ENCODE assay signal across 1 cellular context in the genomic region with DNA sequence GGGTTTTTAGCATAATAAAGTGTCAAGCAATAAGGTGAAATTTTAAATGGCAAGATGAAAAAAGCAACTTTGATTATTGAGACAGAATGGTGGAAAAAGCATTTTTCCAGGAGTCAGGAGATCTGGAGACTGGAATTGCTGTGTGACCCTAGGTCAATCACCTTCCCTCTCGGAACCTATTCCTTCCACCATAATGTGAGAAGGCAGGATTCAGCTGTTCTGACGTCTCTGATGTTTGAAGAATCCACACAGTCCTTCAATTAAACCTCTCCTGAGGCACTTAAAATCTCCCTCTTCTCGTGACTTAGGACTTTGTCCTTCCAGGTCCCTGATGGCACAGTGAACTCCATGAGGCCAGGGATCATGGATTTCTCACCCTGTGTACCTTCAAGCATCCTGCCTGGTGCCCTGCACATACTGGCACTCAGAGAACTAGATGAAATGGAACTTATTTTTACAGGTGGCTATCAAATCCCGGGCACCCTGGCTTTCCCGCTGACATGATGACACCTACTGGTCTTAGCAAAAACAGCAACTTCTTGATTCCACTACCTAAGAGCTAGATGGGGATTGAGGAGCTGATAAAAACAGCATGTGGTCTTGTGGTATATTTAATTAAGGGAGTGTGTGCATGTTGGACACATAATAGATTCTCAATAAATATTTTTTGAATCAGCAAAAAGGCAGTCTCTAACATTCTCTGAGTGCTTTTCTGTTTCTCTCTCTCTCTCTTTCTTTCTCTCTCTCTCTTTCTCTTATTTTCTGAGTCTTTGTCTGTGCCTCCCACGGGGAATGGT.
TF ChIP-seq lines count a peak whose summit lies in the region.

No MANE protein-coding gene starts in this region.

TF ChIP-seq in H1, 55 proteins besides CTCF, POLR2A, EP300 and RAD21:
- TF ChIP-seq SP1 (IDR thresholded peaks at IDR 0.05; ENCODE audit: low read depth, low read length) (no peak), SP4 (IDR thresholded peaks at IDR 0.05; ENCODE audit: low read length) (no peak), SIX5 (IDR thresholded peaks at IDR 0.05; ENCODE audit: low read depth, low read length) (no peak), CREB1 (IDR thresholded peaks at IDR 0.05) (no peak), HDAC6 (IDR thresholded peaks at IDR 0.05; ENCODE audit: low read depth, low read length) (no peak), POLR2AphosphoS5 (IDR thresholded peaks at IDR 0.05; ENCODE audit: low read depth, low read length) (no peak), SUZ12 (IDR thresholded peaks at IDR 0.05; ENCODE audit: low read length) (no peak), ZNF274 (IDR thresholded peaks at IDR 0.05; ENCODE audit: borderline replicate concordance, extremely low read depth, low read length) (no peak), SP2 (IDR thresholded peaks at IDR 0.05; ENCODE audit: low read length) (no peak), KDM1A (IDR thresholded peaks at IDR 0.05; ENCODE audit: borderline replicate concordance, low read length) (no peak), ASH2L (IDR thresholded peaks at IDR 0.05; ENCODE audit: low read length) (no peak), CBX5 (IDR thresholded peaks at IDR 0.05; ENCODE audit: low read depth, low read length) (no peak), EGR1 (IDR thresholded peaks at IDR 0.05; ENCODE audit: borderline replicate concordance, low read depth, low read length) (no peak), HDAC2 (IDR thresholded peaks at IDR 0.05; ENCODE audit: borderline replicate concordance in 1 of 2, low read depth in 2 of 2, low read length in 2 of 2) (no peak), BRCA1 (IDR thresholded peaks at IDR 0.05; ENCODE audit: low read depth, low read length) (no peak), TBP (IDR thresholded peaks at IDR 0.05; ENCODE audit: low read depth, low read length) (no peak)
- TF ChIP-seq, protein P1, sequence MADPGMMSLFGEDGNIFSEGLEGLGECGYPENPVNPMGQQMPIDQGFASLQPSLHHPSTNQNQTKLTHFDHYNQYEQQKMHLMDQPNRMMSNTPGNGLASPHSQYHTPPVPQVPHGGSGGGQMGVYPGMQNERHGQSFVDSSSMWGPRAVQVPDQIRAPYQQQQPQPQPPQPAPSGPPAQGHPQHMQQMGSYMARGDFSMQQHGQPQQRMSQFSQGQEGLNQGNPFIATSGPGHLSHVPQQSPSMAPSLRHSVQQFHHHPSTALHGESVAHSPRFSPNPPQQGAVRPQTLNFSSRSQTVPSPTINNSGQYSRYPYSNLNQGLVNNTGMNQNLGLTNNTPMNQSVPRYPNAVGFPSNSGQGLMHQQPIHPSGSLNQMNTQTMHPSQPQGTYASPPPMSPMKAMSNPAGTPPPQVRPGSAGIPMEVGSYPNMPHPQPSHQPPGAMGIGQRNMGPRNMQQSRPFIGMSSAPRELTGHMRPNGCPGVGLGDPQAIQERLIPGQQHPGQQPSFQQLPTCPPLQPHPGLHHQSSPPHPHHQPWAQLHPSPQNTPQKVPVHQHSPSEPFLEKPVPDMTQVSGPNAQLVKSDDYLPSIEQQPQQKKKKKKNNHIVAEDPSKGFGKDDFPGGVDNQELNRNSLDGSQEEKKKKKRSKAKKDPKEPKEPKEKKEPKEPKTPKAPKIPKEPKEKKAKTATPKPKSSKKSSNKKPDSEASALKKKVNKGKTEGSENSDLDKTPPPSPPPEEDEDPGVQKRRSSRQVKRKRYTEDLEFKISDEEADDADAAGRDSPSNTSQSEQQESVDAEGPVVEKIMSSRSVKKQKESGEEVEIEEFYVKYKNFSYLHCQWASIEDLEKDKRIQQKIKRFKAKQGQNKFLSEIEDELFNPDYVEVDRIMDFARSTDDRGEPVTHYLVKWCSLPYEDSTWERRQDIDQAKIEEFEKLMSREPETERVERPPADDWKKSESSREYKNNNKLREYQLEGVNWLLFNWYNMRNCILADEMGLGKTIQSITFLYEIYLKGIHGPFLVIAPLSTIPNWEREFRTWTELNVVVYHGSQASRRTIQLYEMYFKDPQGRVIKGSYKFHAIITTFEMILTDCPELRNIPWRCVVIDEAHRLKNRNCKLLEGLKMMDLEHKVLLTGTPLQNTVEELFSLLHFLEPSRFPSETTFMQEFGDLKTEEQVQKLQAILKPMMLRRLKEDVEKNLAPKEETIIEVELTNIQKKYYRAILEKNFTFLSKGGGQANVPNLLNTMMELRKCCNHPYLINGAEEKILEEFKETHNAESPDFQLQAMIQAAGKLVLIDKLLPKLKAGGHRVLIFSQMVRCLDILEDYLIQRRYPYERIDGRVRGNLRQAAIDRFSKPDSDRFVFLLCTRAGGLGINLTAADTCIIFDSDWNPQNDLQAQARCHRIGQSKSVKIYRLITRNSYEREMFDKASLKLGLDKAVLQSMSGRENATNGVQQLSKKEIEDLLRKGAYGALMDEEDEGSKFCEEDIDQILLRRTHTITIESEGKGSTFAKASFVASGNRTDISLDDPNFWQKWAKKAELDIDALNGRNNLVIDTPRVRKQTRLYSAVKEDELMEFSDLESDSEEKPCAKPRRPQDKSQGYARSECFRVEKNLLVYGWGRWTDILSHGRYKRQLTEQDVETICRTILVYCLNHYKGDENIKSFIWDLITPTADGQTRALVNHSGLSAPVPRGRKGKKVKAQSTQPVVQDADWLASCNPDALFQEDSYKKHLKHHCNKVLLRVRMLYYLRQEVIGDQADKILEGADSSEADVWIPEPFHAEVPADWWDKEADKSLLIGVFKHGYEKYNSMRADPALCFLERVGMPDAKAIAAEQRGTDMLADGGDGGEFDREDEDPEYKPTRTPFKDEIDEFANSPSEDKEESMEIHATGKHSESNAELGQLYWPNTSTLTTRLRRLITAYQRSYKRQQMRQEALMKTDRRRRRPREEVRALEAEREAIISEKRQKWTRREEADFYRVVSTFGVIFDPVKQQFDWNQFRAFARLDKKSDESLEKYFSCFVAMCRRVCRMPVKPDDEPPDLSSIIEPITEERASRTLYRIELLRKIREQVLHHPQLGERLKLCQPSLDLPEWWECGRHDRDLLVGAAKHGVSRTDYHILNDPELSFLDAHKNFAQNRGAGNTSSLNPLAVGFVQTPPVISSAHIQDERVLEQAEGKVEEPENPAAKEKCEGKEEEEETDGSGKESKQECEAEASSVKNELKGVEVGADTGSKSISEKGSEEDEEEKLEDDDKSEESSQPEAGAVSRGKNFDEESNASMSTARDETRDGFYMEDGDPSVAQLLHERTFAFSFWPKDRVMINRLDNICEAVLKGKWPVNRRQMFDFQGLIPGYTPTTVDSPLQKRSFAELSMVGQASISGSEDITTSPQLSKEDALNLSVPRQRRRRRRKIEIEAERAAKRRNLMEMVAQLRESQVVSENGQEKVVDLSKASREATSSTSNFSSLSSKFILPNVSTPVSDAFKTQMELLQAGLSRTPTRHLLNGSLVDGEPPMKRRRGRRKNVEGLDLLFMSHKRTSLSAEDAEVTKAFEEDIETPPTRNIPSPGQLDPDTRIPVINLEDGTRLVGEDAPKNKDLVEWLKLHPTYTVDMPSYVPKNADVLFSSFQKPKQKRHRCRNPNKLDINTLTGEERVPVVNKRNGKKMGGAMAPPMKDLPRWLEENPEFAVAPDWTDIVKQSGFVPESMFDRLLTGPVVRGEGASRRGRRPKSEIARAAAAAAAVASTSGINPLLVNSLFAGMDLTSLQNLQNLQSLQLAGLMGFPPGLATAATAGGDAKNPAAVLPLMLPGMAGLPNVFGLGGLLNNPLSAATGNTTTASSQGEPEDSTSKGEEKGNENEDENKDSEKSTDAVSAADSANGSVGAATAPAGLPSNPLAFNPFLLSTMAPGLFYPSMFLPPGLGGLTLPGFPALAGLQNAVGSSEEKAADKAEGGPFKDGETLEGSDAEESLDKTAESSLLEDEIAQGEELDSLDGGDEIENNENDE (IDR thresholded peaks at IDR 0.05; ENCODE audit: insufficient replicate concordance, low read length), result no peak
